10 cellular contexts compared by ENCODE assay signal in genomic region chr7:151250181-151251095, GRCh38. TPM values are rescaled to one million over a fixed set of nuclear protein-coding genes. Genes with fewer than 3 reads are reported as not detected.
DNase-seq lines count a peak whose midpoint lies in the region; ATAC-seq and TF ChIP-seq lines count a peak whose summit lies in the region.
"Had no signal": no experiment of that assay in that cellular context is flagged by ENCODE, and none has a peak within 500 bp of the region (broad histone marks: within the 10 kb centered on the region; RNA-seq: fewer than 3 reads in every experiment).

No MANE protein-coding gene starts in this region.

- no peaks in the 10 kb centered on the region for H3K36me3 ChIP-seq in psoas muscle (ENCODE audit: insufficient read depth in 1 of 2, low read depth in 1 of 2)

- peaks cover 32 to 51% (median 38%) of the 10 kb centered on the region in 3 donors for H3K4me1 Mint-ChIP-seq in T-cell

- no peaks in the 10 kb centered on the region for H3K36me3 Mint-ChIP-seq in T-cell

- CTCF ChIA-PET in AG04450 (lab: Charles Lee) (interaction anchor here (0.5 to 3.1 kb wide), 2 partner anchors 52 to 65 kb away, joined by 3 to 10 read pairs; no protein-coding TSS in a partner anchor), T-cell (lab: Charles Lee) (no interaction called here)

- H3K27ac ChIP-seq in AG04450 (ENCODE audit: low read depth, low read length) (peak overlapping the region; percentile 21), psoas muscle (peak overlapping the region; percentile 100)
- H3K27ac ChIP-seq: KMS-11 had no signal

- intact Hi-C loops in left ventricle myocardium superior (cut with micrococcal nuclease): no loop called here
- intact Hi-C loops in psoas muscle (cut with DNase I): loop anchor here in 1 of 2 donors (5.0 kb wide), 2 partner anchors 52 to 128 kb away; no protein-coding TSS in a partner anchor
- intact Hi-C loops in left colon (cut with DNase I, micrococcal nuclease): no loop called here

- 43 to 57% (median 52%) methylated on average over 6 of the region's 6 CpGs for WGBS in psoas muscle, 3 donors

- H3K27me3 Mint-ChIP-seq in T-cell: peaks cover 41 to 62% of the 10 kb centered on the region in 2 donors

- no peak overlapping the region for H3K4me3 ChIP-seq in AG04450 (ENCODE audit: low read depth, low read length)
- peak overlapping the region; percentile 88 for H3K4me3 ChIP-seq in psoas muscle

- ATAC-seq in T-cell (replicated peaks in 1 of 4): no peak
- ATAC-seq in left ventricle myocardium superior: no peak
- no peak for ATAC-seq in psoas muscle
- no peak for ATAC-seq in GM21619 (IDR thresholded peaks at IDR 0.05; ENCODE audit: unreplicated experiment)
- ATAC-seq in left colon: no peak
- ATAC-seq in GM21447 (IDR thresholded peaks at IDR 0.05; ENCODE audit: unreplicated experiment): no peak

- no peaks in the 10 kb centered on the region; the same call in 1 of the 2 replicates for H3K9me3 ChIP-seq in AG04450 (ENCODE audit: control insufficient read depth, insufficient read depth, low read length)
- H3K9me3 ChIP-seq in psoas muscle: no peaks in the 10 kb centered on the region

- H3K4me3 Mint-ChIP-seq in T-cell: peak overlapping the region; percentile 66 to 87 (median 67)

- no peak for TF ChIP-seq CTCF in AG04450 (IDR thresholded peaks at IDR 0.05; ENCODE audit: low read depth, low read length)
- no peak for TF ChIP-seq CTCF in psoas muscle (IDR thresholded peaks at IDR 0.05)

- DNase-seq in AG04450 (ENCODE audit: low read depth, low spot score) (no peak), T-cell (no peak), left ventricle myocardium superior (peak; percentile 21), psoas muscle (peak in 1 of 2 donors; percentile 30), NCI-H2029 treated with DMSO at 0.1 percent for 48 hours (lab: John Stamatoyannopoulos, UW) (no peak), left colon (no peak)
- DNase-seq: activated CD4-positive, alpha-beta T cell treated with anti-CD3 and anti-CD28 coated beads, Interleukin-2, amount 10 ng/mL, durations not matched to agents 24 days and 14 days had no signal

- H3K27me3 ChIP-seq in AG04450 (ENCODE audit: control insufficient read depth, insufficient read depth, low read length) (peaks cover 5% of the 10 kb centered on the region), psoas muscle (ENCODE audit: insufficient read depth in 3 of 3, low read length in 2 of 3) (no peaks in the 10 kb centered on the region)

- no peak overlapping the region for H3K27ac Mint-ChIP-seq in T-cell
- H3K27ac Mint-ChIP-seq: activated CD4-positive, alpha-beta T cell treated with anti-CD3 and anti-CD28 coated beads, Interleukin-2, amount 10 ng/mL, durations not matched to agents 24 days and 14 days had no signal

- peaks cover 41% of the 10 kb centered on the region for H3K4me1 ChIP-seq in psoas muscle

- POLR2A ChIA-PET in AG04450 (lab: Yijun Ruan, JAX): interaction anchor here (0.5 kb wide), 1 partner anchor 112 kb away, joined by 3 read pairs; no protein-coding TSS in a partner anchor
- POLR2A ChIA-PET in T-cell (lab: Charles Lee): interaction anchor here in 1 of 2 donors (0.6 kb wide), 1 partner anchor 23 kb away, joined by 3 read pairs; the partner anchor contains the start of gene ABCF2

- H3K9me3 Mint-ChIP-seq in T-cell: no peaks in the 10 kb centered on the region
- H3K9me3 Mint-ChIP-seq: activated CD4-positive, alpha-beta T cell treated with anti-CD3 and anti-CD28 coated beads, Interleukin-2, amount 10 ng/mL, durations not matched to agents 24 days and 14 days had no signal

RNA-seq across cellular contexts. Expression of gene SMARCD3, which starts 1.9 kb away (rescaled TPM):
- 39.2 and 47.7 TPM in 2 replicates for polyA plus RNA-seq in AG04450 (2011; rRNA removed)
- polyA minus RNA-seq in AG04450 (2011; rRNA and poly(A)+ RNA removed): 29.9 and 40.9 TPM in 2 replicates
- total RNA-seq in T-cell: 10 to 100 TPM in 2 of 5 donors, 1 to 10 TPM in 3; 6.3 to 28.5 (median 9.1) TPM
- 132 TPM for total RNA-seq in left ventricle myocardium superior
- total RNA-seq in psoas muscle: 100 to 1,000 TPM in 3 of 4 donors, 10 to 100 TPM in 1; 92.5 to 138 (median 108) TPM
- 10 to 100 TPM; 38.3 to 75.8 (median 58.5) TPM for polyA plus RNA-seq in psoas muscle
- total RNA-seq in left colon: 1 to 10 TPM; 4.3 to 9.8 TPM

RNA-seq across cellular contexts. Expression of gene CHPF2, which starts 18.2 kb away (rescaled TPM):
- 32.9 and 42.2 TPM in 2 replicates for polyA plus RNA-seq in AG04450 (2011; rRNA removed)
- 37.7 and 51.9 TPM in 2 replicates for polyA minus RNA-seq in AG04450 (2011; rRNA and poly(A)+ RNA removed)
- 10 to 100 TPM; 34.2 to 66.1 (median 64.1) TPM for total RNA-seq in T-cell
- 12.1 TPM for total RNA-seq in left ventricle myocardium superior
- 10 to 100 TPM in 3 of 4 donors, 1 to 10 TPM in 1; 8.8 to 19.8 (median 11.4) TPM for total RNA-seq in psoas muscle
- polyA plus RNA-seq in psoas muscle: 10 to 100 TPM in 1 of 3 donors, 1 to 10 TPM in 2; 5.3 to 19.2 (median 8.0) TPM
- total RNA-seq in left colon: 10 to 100 TPM; 46.8 to 48.8 TPM

RNA-seq across cellular contexts. Expression of gene ABCF2, which starts 23.4 kb away (rescaled TPM):
- 31.0 and 39.0 TPM in 2 replicates for polyA plus RNA-seq in AG04450 (2011; rRNA removed)
- polyA minus RNA-seq in AG04450 (2011; rRNA and poly(A)+ RNA removed): 39.7 and 41.6 TPM in 2 replicates
- total RNA-seq in T-cell: 10 to 100 TPM; 22.9 to 39.7 (median 38.8) TPM
- 27.6 TPM for total RNA-seq in left ventricle myocardium superior
- total RNA-seq in psoas muscle: 10 to 100 TPM; 35.7 to 66.7 (median 57.5) TPM
- polyA plus RNA-seq in psoas muscle: 10 to 100 TPM; 49.8 to 94.0 (median 66.3) TPM
- total RNA-seq in left colon: 10 to 100 TPM; 27.9 to 28.0 TPM

RNA-seq across cellular contexts. Expression of gene H2BK1, which starts 40.1 kb away (rescaled TPM):
- polyA plus RNA-seq in AG04450 (2011; rRNA removed): not detected in 2 replicates
- not detected in 2 replicates for polyA minus RNA-seq in AG04450 (2011; rRNA and poly(A)+ RNA removed)
- total RNA-seq in T-cell: 1 to 10 TPM; 3.1 to 7.7 (median 5.1) TPM
- not detected for total RNA-seq in left ventricle myocardium superior
- under 1 TPM in 1 of 4 donors, not detected in 3; 0.83 TPM for total RNA-seq in psoas muscle
- polyA plus RNA-seq in psoas muscle: not detected
- not detected for total RNA-seq in left colon
- total RNA-seq: activated CD4-positive, alpha-beta T cell treated with anti-CD3 and anti-CD28 coated beads, Interleukin-2, amount 10 ng/mL, durations not matched to agents 24 days and 14 days had no signal
